Comparison of ENCODE assay signal across 1 cellular context in the genomic region with DNA sequence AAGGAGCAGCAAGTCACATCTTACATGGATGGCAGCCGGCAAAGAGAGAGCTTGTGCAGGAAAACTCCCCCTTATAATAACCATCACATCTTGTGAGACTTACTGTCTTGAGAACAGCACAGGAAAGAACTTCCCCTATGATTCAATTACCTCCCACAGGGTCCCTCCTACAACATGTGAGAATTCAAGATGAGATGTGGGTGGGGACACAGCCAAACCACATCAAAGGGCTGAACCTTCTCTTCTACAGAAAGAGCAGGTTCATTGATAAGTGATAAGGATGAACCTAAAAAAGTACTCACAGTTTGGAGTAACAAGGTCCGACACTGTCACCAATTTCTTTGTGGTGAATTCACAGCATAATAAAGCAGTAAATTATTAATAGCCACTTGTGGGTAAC.
TF ChIP-seq lines count a peak whose summit lies in the region.

No MANE protein-coding gene starts in this region.

TF ChIP-seq in GM12878, 131 proteins besides CTCF, POLR2A, EP300 and RAD21 (continued from another document):
- TF ChIP-seq, protein P1, sequence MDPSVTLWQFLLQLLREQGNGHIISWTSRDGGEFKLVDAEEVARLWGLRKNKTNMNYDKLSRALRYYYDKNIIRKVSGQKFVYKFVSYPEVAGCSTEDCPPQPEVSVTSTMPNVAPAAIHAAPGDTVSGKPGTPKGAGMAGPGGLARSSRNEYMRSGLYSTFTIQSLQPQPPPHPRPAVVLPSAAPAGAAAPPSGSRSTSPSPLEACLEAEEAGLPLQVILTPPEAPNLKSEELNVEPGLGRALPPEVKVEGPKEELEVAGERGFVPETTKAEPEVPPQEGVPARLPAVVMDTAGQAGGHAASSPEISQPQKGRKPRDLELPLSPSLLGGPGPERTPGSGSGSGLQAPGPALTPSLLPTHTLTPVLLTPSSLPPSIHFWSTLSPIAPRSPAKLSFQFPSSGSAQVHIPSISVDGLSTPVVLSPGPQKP (IDR thresholded peaks at IDR 0.05; ENCODE audit: low read depth, low read length) = no peak
- TF ChIP-seq RBBP5 (conservative IDR thresholded peaks at IDR 0.05) (no peak), DPF2 (IDR thresholded peaks at IDR 0.05) (peak; percentile 77; the same call in 1 of the 2 replicates), BMI1 (IDR thresholded peaks at IDR 0.05; ENCODE audit: borderline replicate concordance) (0 out of 2 replicates have a peak, but pooled peaks have one; percentile 39), POU2F2 (IDR thresholded peaks at IDR 0.05; ENCODE audit: borderline replicate concordance, low read depth, low read length) (no peak), TAF1 (IDR thresholded peaks at IDR 0.05; ENCODE audit: borderline replicate concordance, low read depth, low read length) (no peak), TARDBP (IDR thresholded peaks at IDR 0.05; ENCODE audit: borderline replicate concordance) (no peak), JUNB (IDR thresholded peaks at IDR 0.05) (peak; percentile 7; the same call in 1 of the 2 replicates), EZH2 (IDR thresholded peaks at IDR 0.05; ENCODE audit: borderline replicate concordance, control insufficient read depth, low read depth, low read length) (no peak), STAT1 (conservative IDR thresholded peaks at IDR 0.05) (no peak), YY1 (IDR thresholded peaks at IDR 0.05; ENCODE audit: low read depth, low read length) (no peak), SUZ12 (IDR thresholded peaks at IDR 0.05; ENCODE audit: unreplicated experiment) (no peak)
- TF ChIP-seq, protein P2, sequence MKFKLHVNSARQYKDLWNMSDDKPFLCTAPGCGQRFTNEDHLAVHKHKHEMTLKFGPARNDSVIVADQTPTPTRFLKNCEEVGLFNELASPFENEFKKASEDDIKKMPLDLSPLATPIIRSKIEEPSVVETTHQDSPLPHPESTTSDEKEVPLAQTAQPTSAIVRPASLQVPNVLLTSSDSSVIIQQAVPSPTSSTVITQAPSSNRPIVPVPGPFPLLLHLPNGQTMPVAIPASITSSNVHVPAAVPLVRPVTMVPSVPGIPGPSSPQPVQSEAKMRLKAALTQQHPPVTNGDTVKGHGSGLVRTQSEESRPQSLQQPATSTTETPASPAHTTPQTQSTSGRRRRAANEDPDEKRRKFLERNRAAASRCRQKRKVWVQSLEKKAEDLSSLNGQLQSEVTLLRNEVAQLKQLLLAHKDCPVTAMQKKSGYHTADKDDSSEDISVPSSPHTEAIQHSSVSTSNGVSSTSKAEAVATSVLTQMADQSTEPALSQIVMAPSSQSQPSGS (IDR thresholded peaks at IDR 0.05; ENCODE audit: low read length) = 0 out of 2 replicates have a peak, but pooled peaks have one; percentile 26
- TF ChIP-seq, protein P3, sequence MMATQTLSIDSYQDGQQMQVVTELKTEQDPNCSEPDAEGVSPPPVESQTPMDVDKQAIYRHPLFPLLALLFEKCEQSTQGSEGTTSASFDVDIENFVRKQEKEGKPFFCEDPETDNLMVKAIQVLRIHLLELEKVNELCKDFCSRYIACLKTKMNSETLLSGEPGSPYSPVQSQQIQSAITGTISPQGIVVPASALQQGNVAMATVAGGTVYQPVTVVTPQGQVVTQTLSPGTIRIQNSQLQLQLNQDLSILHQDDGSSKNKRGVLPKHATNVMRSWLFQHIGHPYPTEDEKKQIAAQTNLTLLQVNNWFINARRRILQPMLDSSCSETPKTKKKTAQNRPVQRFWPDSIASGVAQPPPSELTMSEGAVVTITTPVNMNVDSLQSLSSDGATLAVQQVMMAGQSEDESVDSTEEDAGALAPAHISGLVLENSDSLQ (IDR thresholded peaks at IDR 0.05) = no peak
- TF ChIP-seq, protein P4, sequence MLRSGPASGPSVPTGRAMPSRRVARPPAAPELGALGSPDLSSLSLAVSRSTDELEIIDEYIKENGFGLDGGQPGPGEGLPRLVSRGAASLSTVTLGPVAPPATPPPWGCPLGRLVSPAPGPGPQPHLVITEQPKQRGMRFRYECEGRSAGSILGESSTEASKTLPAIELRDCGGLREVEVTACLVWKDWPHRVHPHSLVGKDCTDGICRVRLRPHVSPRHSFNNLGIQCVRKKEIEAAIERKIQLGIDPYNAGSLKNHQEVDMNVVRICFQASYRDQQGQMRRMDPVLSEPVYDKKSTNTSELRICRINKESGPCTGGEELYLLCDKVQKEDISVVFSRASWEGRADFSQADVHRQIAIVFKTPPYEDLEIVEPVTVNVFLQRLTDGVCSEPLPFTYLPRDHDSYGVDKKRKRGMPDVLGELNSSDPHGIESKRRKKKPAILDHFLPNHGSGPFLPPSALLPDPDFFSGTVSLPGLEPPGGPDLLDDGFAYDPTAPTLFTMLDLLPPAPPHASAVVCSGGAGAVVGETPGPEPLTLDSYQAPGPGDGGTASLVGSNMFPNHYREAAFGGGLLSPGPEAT (IDR thresholded peaks at IDR 0.05; ENCODE audit: low read depth) = peak; percentile 69
- TF ChIP-seq, protein P5, sequence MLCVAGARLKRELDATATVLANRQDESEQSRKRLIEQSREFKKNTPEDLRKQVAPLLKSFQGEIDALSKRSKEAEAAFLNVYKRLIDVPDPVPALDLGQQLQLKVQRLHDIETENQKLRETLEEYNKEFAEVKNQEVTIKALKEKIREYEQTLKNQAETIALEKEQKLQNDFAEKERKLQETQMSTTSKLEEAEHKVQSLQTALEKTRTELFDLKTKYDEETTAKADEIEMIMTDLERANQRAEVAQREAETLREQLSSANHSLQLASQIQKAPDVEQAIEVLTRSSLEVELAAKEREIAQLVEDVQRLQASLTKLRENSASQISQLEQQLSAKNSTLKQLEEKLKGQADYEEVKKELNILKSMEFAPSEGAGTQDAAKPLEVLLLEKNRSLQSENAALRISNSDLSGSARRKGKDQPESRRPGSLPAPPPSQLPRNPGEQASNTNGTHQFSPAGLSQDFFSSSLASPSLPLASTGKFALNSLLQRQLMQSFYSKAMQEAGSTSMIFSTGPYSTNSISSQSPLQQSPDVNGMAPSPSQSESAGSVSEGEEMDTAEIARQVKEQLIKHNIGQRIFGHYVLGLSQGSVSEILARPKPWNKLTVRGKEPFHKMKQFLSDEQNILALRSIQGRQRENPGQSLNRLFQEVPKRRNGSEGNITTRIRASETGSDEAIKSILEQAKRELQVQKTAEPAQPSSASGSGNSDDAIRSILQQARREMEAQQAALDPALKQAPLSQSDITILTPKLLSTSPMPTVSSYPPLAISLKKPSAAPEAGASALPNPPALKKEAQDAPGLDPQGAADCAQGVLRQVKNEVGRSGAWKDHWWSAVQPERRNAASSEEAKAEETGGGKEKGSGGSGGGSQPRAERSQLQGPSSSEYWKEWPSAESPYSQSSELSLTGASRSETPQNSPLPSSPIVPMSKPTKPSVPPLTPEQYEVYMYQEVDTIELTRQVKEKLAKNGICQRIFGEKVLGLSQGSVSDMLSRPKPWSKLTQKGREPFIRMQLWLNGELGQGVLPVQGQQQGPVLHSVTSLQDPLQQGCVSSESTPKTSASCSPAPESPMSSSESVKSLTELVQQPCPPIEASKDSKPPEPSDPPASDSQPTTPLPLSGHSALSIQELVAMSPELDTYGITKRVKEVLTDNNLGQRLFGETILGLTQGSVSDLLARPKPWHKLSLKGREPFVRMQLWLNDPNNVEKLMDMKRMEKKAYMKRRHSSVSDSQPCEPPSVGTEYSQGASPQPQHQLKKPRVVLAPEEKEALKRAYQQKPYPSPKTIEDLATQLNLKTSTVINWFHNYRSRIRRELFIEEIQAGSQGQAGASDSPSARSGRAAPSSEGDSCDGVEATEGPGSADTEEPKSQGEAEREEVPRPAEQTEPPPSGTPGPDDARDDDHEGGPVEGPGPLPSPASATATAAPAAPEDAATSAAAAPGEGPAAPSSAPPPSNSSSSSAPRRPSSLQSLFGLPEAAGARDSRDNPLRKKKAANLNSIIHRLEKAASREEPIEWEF (IDR thresholded peaks at IDR 0.05; ENCODE audit: insufficient replicate concordance, low read depth, low read length) = no peak
